Comparison of ENCODE assay signal across 20 cellular contexts in genomic region chr2:99450199-99450598, GRCh38.
"Had no signal": no experiment of that assay in that cellular context is flagged by ENCODE, and none has a peak within 500 bp of the region (broad histone marks: within the 10 kb centered on the region; RNA-seq: fewer than 3 reads in every experiment).

No MANE protein-coding gene starts in this region.

- H3K4me3 ChIP-seq: ascending aorta, esophagus squamous epithelium, left ventricle myocardium inferior, prostate gland, right atrium auricular region, stomach, suprapubic skin, tibial nerve, vagina had no signal

- H3K27me3 ChIP-seq: ascending aorta, brain microvascular endothelial cell, esophagus squamous epithelium, right atrium auricular region, stomach, suprapubic skin, tibial nerve, vagina had no signal

- H3K4me1 Mint-ChIP-seq: mesothelial cell of epicardium had no signal

- H3K9me3 Mint-ChIP-seq: activated naive CD4-positive, alpha-beta T cell treated with anti-CD3 and anti-CD28 coated beads, Interleukin-2, amount 50 U/mL, for 72 hours; central memory CD8-positive, alpha-beta T cell; mesothelial cell of epicardium; natural killer cell; stimulated activated effector memory CD8-positive, alpha-beta T cell treated with anti-CD3 and anti-CD28 coated beads, Interleukin-12 subunit alpha, Interleukin-12 subunit beta, amount 100 ng/mL, for 72 hours had no signal

- H3K27ac ChIP-seq: ascending aorta, brain microvascular endothelial cell, esophagus squamous epithelium, left ventricle myocardium inferior, prostate gland, right atrium auricular region, stomach, suprapubic skin, tibial nerve, vagina had no signal

- DNase-seq: activated T-cell treated with anti-CD3 and anti-CD28 coated beads, Interleukin-2, amount 50 U/mL, for 1 hour; brain microvascular endothelial cell; effector memory CD4-positive, alpha-beta T cell; esophagus squamous epithelium; left ventricle myocardium inferior; natural killer cell; stimulated activated CD4-positive, alpha-beta T cell treated with anti-CD3 and anti-CD28 coated beads, Interleukin-1b, Interleukin-23, amount 100 ng/mL, for 48 hours; stomach; T-helper 1 cell; WERI-Rb-1 had no signal

- H3K36me3 Mint-ChIP-seq: natural killer cell had no signal

- H3K9me3 ChIP-seq: ascending aorta, esophagus squamous epithelium, left ventricle myocardium inferior, prostate gland, right atrium auricular region, stomach, suprapubic skin, tibial nerve, vagina had no signal

- H3K4me1 ChIP-seq: ascending aorta, prostate gland, suprapubic skin, tibial nerve, vagina had no signal

- H3K4me3 Mint-ChIP-seq: central memory CD8-positive, alpha-beta T cell; mesothelial cell of epicardium; natural killer cell; stimulated activated effector memory CD8-positive, alpha-beta T cell treated with anti-CD3 and anti-CD28 coated beads, Interleukin-12 subunit alpha, Interleukin-12 subunit beta, amount 100 ng/mL, for 72 hours had no signal

- H3K27me3 Mint-ChIP-seq: central memory CD8-positive, alpha-beta T cell had no signal

- ATAC-seq: activated naive CD4-positive, alpha-beta T cell treated with anti-CD3 and anti-CD28 coated beads, Interleukin-2, amount 50 U/mL, for 72 hours; natural killer cell; stimulated activated effector memory CD8-positive, alpha-beta T cell treated with anti-CD3 and anti-CD28 coated beads, Interleukin-12 subunit alpha, Interleukin-12 subunit beta, amount 100 ng/mL, for 72 hours had no signal

- H3K27ac Mint-ChIP-seq: mesothelial cell of epicardium; natural killer cell; stimulated activated effector memory CD8-positive, alpha-beta T cell treated with anti-CD3 and anti-CD28 coated beads, Interleukin-12 subunit alpha, Interleukin-12 subunit beta, amount 100 ng/mL, for 72 hours had no signal

- H3K36me3 ChIP-seq: prostate gland, right atrium auricular region had no signal
